Comparison of ENCODE assay signal across 8 cellular contexts in the genomic region with DNA sequence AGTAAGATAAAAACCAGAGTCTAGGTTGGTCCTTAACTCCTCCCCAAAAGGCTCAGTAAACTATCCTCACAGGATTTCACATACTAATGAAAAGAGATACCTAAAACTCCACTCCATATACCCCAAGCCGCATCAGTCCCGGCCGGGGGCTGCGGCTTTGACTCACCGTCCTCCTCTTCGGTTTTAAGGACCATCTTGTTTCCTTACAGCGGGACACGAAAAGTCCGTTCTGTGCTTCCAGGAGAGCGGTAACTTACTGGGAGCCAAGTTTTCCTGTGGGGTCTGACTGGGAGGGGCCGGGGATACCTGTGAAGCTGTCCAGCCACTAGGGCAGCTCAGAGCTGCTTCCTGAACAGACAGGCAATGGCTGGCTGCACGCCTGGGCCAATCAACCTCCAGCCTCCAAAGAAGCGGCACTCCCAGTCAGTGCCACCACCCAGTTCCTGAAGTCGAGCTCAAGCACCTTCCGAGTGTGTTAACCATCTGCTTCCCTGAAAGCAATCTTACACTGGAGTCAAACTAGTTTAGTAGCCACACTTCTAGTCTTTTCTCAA. TPM values are rescaled to one million over a fixed set of nuclear protein-coding genes. Genes with fewer than 3 reads are reported as not detected.
DNase-seq lines count a peak whose midpoint lies in the region; ATAC-seq lines count a peak whose summit lies in the region.

No MANE protein-coding gene starts in this region.

- WGBS in right cardiac atrium: 52% methylated on average over 15 of the region's 15 CpGs

- ATAC-seq in GM18907 (IDR thresholded peaks at IDR 0.05; ENCODE audit: unreplicated experiment) (peak; percentile 38), HG03521 (IDR thresholded peaks at IDR 0.05; ENCODE audit: unreplicated experiment) (peak; percentile 57), right cardiac atrium (peak; percentile 87 to 91)

- peak overlapping the region; percentile 66 for H3K4me3 ChIP-seq in right cardiac atrium (ENCODE audit: low read length)

- DNase-seq in ACHN: peak; percentile 89
- DNase-seq in RPMI8226: peak; percentile 88
- DNase-seq in activated naive CD4-positive, alpha-beta T cell treated with anti-CD3 and anti-CD28 coated beads, Interleukin-2, amount 50 U/mL, for 16 hours: peak; percentile 55
- DNase-seq in right cardiac atrium: peak; percentile 79 to 87 (median 85)
- DNase-seq in stimulated activated CD4-positive, alpha-beta T cell treated with anti-CD3 and anti-CD28 coated beads, Interleukin-12 subunit alpha, Interleukin-12 subunit beta, amount 100 ng/mL, for 4 hours: peak; percentile 39
- no peak for DNase-seq in RKO (ENCODE audit: low spot score)

- H3K9me3 ChIP-seq in right cardiac atrium (ENCODE audit: control insufficient read depth, low read length): no peaks in the 10 kb centered on the region

- intact Hi-C loops in right cardiac atrium (cut with DNase I): loop anchor here in 1 of 4 donors (10.0 kb wide), 1 partner anchor 48 kb away; a partner anchor contains a TSS

- no peaks in the 10 kb centered on the region for H3K27me3 ChIP-seq in right cardiac atrium (ENCODE audit: control insufficient read depth, insufficient read depth)

- peak overlapping the region; percentile 94 for H3K27ac ChIP-seq in right cardiac atrium (ENCODE audit: low read length)

- H3K4me1 ChIP-seq in right cardiac atrium (ENCODE audit: control insufficient read depth, insufficient read depth, low read length): peaks cover 34% of the 10 kb centered on the region

- in situ Hi-C loops in ACHN (cut with HindIII; ENCODE audit: low pct_ligation_motif_present, low pct_unique_long_range_greater_than_20kb, low sequenced_read_pairs): no loop called here

RNA-seq across cellular contexts. Expression of a gene that starts 45.5 kb away (rescaled TPM):
- 10 to 100 TPM; 31.2 to 39.1 (median 36.7) TPM for total RNA-seq in right cardiac atrium
- 22.5 TPM for polyA plus RNA-seq in right cardiac atrium

Comparison
In these comparisons a context has a peak if more than half of its experiments do, and no peak if none do; other contexts are left out.
1. ATAC-seq: peak in every context shown above with its lines; median percentile 89 in right cardiac atrium; 57 in HG03521; 38 in GM18907.